ENCODE assay signal across 16 cellular contexts in genomic region chr14:105283899-105284298, GRCh38. TPM values are rescaled to one million over a fixed set of nuclear protein-coding genes. Genes with fewer than 3 reads are reported as not detected.
DNase-seq lines count a peak whose midpoint lies in the region; ATAC-seq and TF ChIP-seq lines count a peak whose summit lies in the region.
"Had no signal": no experiment of that assay in that cellular context is flagged by ENCODE, and none has a peak within 500 bp of the region (broad histone marks: within the 10 kb centered on the region; RNA-seq: fewer than 3 reads in every experiment).

No MANE protein-coding gene starts in this region.

- peaks cover 28% of the 10 kb centered on the region for H3K4me1 Mint-ChIP-seq in activated naive CD8-positive, alpha-beta T cell (ENCODE audit: low read depth)
- H3K4me1 Mint-ChIP-seq in activated naive CD8-positive, alpha-beta T cell treated with anti-CD3 and anti-CD28 coated beads, Interleukin-2, amount 50 U/mL, for 24 hours: peaks cover 17% of the 10 kb centered on the region
- H3K4me1 Mint-ChIP-seq in WTC11: peaks cover 20% of the 10 kb centered on the region
- peaks cover 37 to 38% of the 10 kb centered on the region in 2 donors for H3K4me1 Mint-ChIP-seq in immature natural killer cell

- POLR2A ChIA-PET in WTC11 (lab: Charles Lee): no interaction called here

- H3K27me3 Mint-ChIP-seq in activated naive CD8-positive, alpha-beta T cell: no peaks in the 10 kb centered on the region
- no peaks in the 10 kb centered on the region for H3K27me3 Mint-ChIP-seq in activated naive CD8-positive, alpha-beta T cell treated with anti-CD3 and anti-CD28 coated beads, Interleukin-2, amount 50 U/mL, for 24 hours
- H3K27me3 Mint-ChIP-seq in WTC11 (ENCODE audit: low read depth) (no peaks in the 10 kb centered on the region), immature natural killer cell (ENCODE audit: low read depth in 3 of 3) (peaks cover 2 to 9% (median 2%) of the 10 kb centered on the region in 3 donors)
- H3K27me3 Mint-ChIP-seq: IgD-negative memory B cell had no signal

- no peak overlapping the region for H3K4me3 Mint-ChIP-seq in activated naive CD8-positive, alpha-beta T cell
- H3K4me3 Mint-ChIP-seq in activated naive CD8-positive, alpha-beta T cell treated with anti-CD3 and anti-CD28 coated beads, Interleukin-2, amount 50 U/mL, for 24 hours: no peak overlapping the region
- H3K4me3 Mint-ChIP-seq in WTC11 (no peak overlapping the region), immature natural killer cell (peak overlapping the region in 3 of 5 donors; percentile 25 to 58 (median 29))
- H3K4me3 Mint-ChIP-seq: IgD-negative memory B cell had no signal

- CTCF ChIA-PET in WTC11 (lab: Charles Lee): interaction anchor here (0.8 to 1.6 kb wide), 3 partner anchors 36 to 197 kb away, joined by 3 to 8 read pairs (median 3); no protein-coding TSS in a partner anchor

- ATAC-seq in activated naive CD8-positive, alpha-beta T cell treated with anti-CD3 and anti-CD28 coated beads, Interleukin-2, amount 50 U/mL, for 24 hours: no peak
- no peak for ATAC-seq in WTC11
- no peak for ATAC-seq in HG03280 (IDR thresholded peaks at IDR 0.05; ENCODE audit: unreplicated experiment)
- ATAC-seq: left lung had no signal

- no peak for TF ChIP-seq CTCF in WTC11 (IDR thresholded peaks at IDR 0.05)

- no peaks in the 10 kb centered on the region for H3K36me3 Mint-ChIP-seq in activated naive CD8-positive, alpha-beta T cell
- H3K36me3 Mint-ChIP-seq in activated naive CD8-positive, alpha-beta T cell treated with anti-CD3 and anti-CD28 coated beads, Interleukin-2, amount 50 U/mL, for 24 hours (ENCODE audit: low read depth): no peaks in the 10 kb centered on the region
- no peaks in the 10 kb centered on the region for H3K36me3 Mint-ChIP-seq in WTC11
- peaks cover 0 to 9% (median 4%) of the 10 kb centered on the region in 3 donors for H3K36me3 Mint-ChIP-seq in immature natural killer cell

- peak overlapping the region; percentile 54 for H3K27ac Mint-ChIP-seq in activated naive CD8-positive, alpha-beta T cell
- no peak overlapping the region for H3K27ac Mint-ChIP-seq in activated naive CD8-positive, alpha-beta T cell treated with anti-CD3 and anti-CD28 coated beads, Interleukin-2, amount 50 U/mL, for 24 hours
- H3K27ac Mint-ChIP-seq in WTC11: peak overlapping the region; percentile 60; the same call in 1 of the 2 replicates
- H3K27ac Mint-ChIP-seq in immature natural killer cell: peak overlapping the region; percentile 9 to 88 (median 66)

- DNase-seq in activated naive CD8-positive, alpha-beta T cell treated with anti-CD3 and anti-CD28 coated beads, Interleukin-2, amount 50 U/mL, for 24 hours: no peak
- no peak for DNase-seq in WTC11 (ENCODE audit: low spot score)
- DNase-seq in immature natural killer cell: no peak
- DNase-seq in NCI-H748 treated with DMSO at 0.1 percent for 48 hours (lab: John Stamatoyannopoulos, UW): no peak
- DNase-seq in NCI-H82 treated with DMSO at 0.1 percent for 48 hours (lab: John Stamatoyannopoulos, UW; ENCODE audit: unreplicated experiment): no peak
- DNase-seq: activated CD4-positive, alpha-beta T cell treated with anti-CD3 and anti-CD28 coated beads, Interleukin-2, amount 50 U/mL, for 48 hours; aorta; cerebellar nuclear complex; effector CD8-positive, alpha-beta T cell; left lung; NCI-H187; NK-92 treated with Interleukin-12 subunit alpha and Interleukin-12 subunit beta, amount 100 ng/mL, for 24 hours; stimulated activated CD4-positive, alpha-beta T cell treated with anti-CD3 and anti-CD28 coated beads, Interleukin-4, amount 100 ng/mL, for 4 hours had no signal

- H3K9me3 Mint-ChIP-seq in activated naive CD8-positive, alpha-beta T cell (ENCODE audit: low read depth): no peaks in the 10 kb centered on the region
- no peaks in the 10 kb centered on the region for H3K9me3 Mint-ChIP-seq in activated naive CD8-positive, alpha-beta T cell treated with anti-CD3 and anti-CD28 coated beads, Interleukin-2, amount 50 U/mL, for 24 hours
- no peaks in the 10 kb centered on the region for H3K9me3 Mint-ChIP-seq in WTC11
- no peaks in the 10 kb centered on the region for H3K9me3 Mint-ChIP-seq in immature natural killer cell
- H3K9me3 Mint-ChIP-seq: IgD-negative memory B cell had no signal

TF ChIP-seq in WTC11, 78 proteins besides CTCF, POLR2A, EP300 and RAD21:
- no peak for TF ChIP-seq ZNF138 (CRISPR knock-in tag; conservative IDR thresholded peaks at IDR 0.05)
- TF ChIP-seq E2F5 (CRISPR knock-in tag; IDR thresholded peaks at IDR 0.05): no peak
- TF ChIP-seq ZNF425 (CRISPR knock-in tag; conservative IDR thresholded peaks at IDR 0.05): no peak

RNA-seq across cellular contexts. Expression of gene BRF1, which starts 16.9 kb away (rescaled TPM):
- total RNA-seq in WTC11 (2021): 23.9 to 26.5 TPM (median 26.4 TPM) in 3 replicates
- 10 to 100 TPM in 1 of 3 donors, 1 to 10 TPM in 2; 2.9 to 11.0 (median 8.0) TPM for polyA plus RNA-seq in immature natural killer cell

RNA-seq across cellular contexts. Expression of gene PACS2, which starts 30.6 kb away (rescaled TPM):
- total RNA-seq in WTC11 (2021): 90.7 to 100 TPM (median 98.0 TPM) in 3 replicates
- polyA plus RNA-seq in immature natural killer cell: 1 to 10 TPM; 2.0 to 3.3 (median 2.7) TPM

RNA-seq across cellular contexts. Expression of gene BTBD6, which starts 35.6 kb away (rescaled TPM):
- 7.8 to 10.0 TPM (median 8.3 TPM) in 3 replicates for total RNA-seq in WTC11 (2021)
- polyA plus RNA-seq in immature natural killer cell: 10 to 100 TPM in 2 of 3 donors, 1 to 10 TPM in 1; 3.7 to 13.3 (median 13.1) TPM

Comparison
In these comparisons a context has a peak if more than half of its experiments do, and no peak if none do; other contexts are left out.
1. H3K4me3 Mint-ChIP-seq: peak in immature natural killer cell (3 of 5); none in activated naive CD8-positive, alpha-beta T cell (single experiment), activated naive CD8-positive, alpha-beta T cell treated with anti-CD3 and anti-CD28 coated beads, Interleukin-2, amount 50 U/mL, for 24 hours (single experiment) and WTC11 (single experiment).